ENCODE assay signal across 20 cellular contexts in the genomic region with DNA sequence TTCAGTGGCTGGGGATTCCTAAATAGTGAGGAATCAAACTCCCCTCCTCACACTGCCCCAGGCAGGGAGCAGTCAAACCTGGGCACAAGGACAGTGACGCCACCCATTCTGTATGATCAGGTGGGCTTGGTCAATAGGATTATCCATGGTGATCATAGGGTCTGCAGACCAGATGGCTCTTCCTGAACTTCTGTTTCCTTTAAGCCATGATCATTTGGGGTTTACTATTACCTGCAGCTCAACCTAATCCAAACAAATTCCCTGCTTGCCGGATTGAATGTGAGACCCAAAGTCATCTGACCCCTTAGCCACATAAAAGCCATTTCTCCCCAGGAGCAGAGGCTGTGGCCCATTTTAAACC. TPM values are rescaled to one million over a fixed set of nuclear protein-coding genes. Genes with fewer than 3 reads are reported as not detected.
DNase-seq lines count a peak whose midpoint lies in the region; ATAC-seq and TF ChIP-seq lines count a peak whose summit lies in the region.
"Had no signal": no experiment of that assay in that cellular context is flagged by ENCODE, and none has a peak within 500 bp of the region (broad histone marks: within the 10 kb centered on the region; RNA-seq: fewer than 3 reads in every experiment).

No MANE protein-coding gene starts in this region.

- POLR2A ChIA-PET in CD4-positive, alpha-beta T cell (lab: Charles Lee), result interaction anchor here (0.5 to 1.5 kb wide), 2 partner anchors 91 to 226 kb away, joined by 3 to 4 read pairs; no protein-coding TSS in a partner anchor

- H3K36me3 Mint-ChIP-seq in CD4-positive, alpha-beta T cell (ENCODE audit: low read depth), result no peaks in the 10 kb centered on the region
- H3K36me3 Mint-ChIP-seq in activated T-helper 17 cell treated with anti-CD3 and anti-CD28 coated beads, Interleukin-2, amount 50 U/mL, for 72 hours (ENCODE audit: low read depth), result no peaks in the 10 kb centered on the region

- H3K27me3 Mint-ChIP-seq in CD4-positive, alpha-beta T cell, result no peaks in the 10 kb centered on the region
- no peaks in the 10 kb centered on the region for H3K27me3 Mint-ChIP-seq in activated T-helper 17 cell treated with anti-CD3 and anti-CD28 coated beads, Interleukin-2, amount 50 U/mL, for 72 hours

- H3K79me2 ChIP-seq in DND-41 (ENCODE audit: insufficient read depth, low read length), result no peaks in the 10 kb centered on the region

- no peaks in the 10 kb centered on the region for H3K9me3 Mint-ChIP-seq in CD4-positive, alpha-beta T cell
- H3K9me3 Mint-ChIP-seq in activated T-helper 17 cell treated with anti-CD3 and anti-CD28 coated beads, Interleukin-2, amount 50 U/mL, for 72 hours, result no peaks in the 10 kb centered on the region
- H3K9me3 Mint-ChIP-seq: neural crest cell had no signal

- peak overlapping the region; percentile 51 for H3K27ac ChIP-seq in CD4-positive, alpha-beta T cell (ENCODE audit: low read depth, low read length)
- H3K27ac ChIP-seq in DND-41 (ENCODE audit: low read length), result peak overlapping the region; percentile 97
- no peak overlapping the region for H3K27ac ChIP-seq in neuronal stem cell (replicated peaks; ENCODE audit: low read length)
- no peak overlapping the region for H3K27ac ChIP-seq in left lung
- H3K27ac ChIP-seq: C4-2B, thyroid gland, VCaP had no signal

- peak overlapping the region; percentile 9 for H2AK5ac ChIP-seq in neuronal stem cell (ENCODE audit: low read depth, low read length)

- no peak overlapping the region for H4K91ac ChIP-seq in neuronal stem cell (ENCODE audit: low read depth, low read length, poor library complexity)

- H2BK120ac ChIP-seq in neuronal stem cell (ENCODE audit: low read depth, low read length), result no peak overlapping the region

- intact Hi-C loops in CD4-positive, alpha-beta T cell (cut with DNase I, micrococcal nuclease), result loop anchor here (2.0 to 10.0 kb wide), 3 partner anchors 40 to 222 kb away; partner anchors contain the start of genes LASP1 (in 1 of the 2) and PLXDC1 (in 1 of the 2)
- intact Hi-C loops in left lung (cut with DNase I), result no loop called here

- H3K4me1 Mint-ChIP-seq in CD4-positive, alpha-beta T cell (ENCODE audit: low read depth), result peaks cover 93% of the 10 kb centered on the region
- H3K4me1 Mint-ChIP-seq in activated T-helper 17 cell treated with anti-CD3 and anti-CD28 coated beads, Interleukin-2, amount 50 U/mL, for 72 hours, result peaks cover 49% of the 10 kb centered on the region

- H3K79me1 ChIP-seq in neuronal stem cell (ENCODE audit: low read depth, low read length), result no peaks in the 10 kb centered on the region

- H3K27ac Mint-ChIP-seq in CD4-positive, alpha-beta T cell, result peak overlapping the region; percentile 94
- H3K27ac Mint-ChIP-seq in activated T-helper 17 cell treated with anti-CD3 and anti-CD28 coated beads, Interleukin-2, amount 50 U/mL, for 72 hours, result peak overlapping the region; percentile 85

- H3K23ac ChIP-seq in neuronal stem cell (ENCODE audit: low read depth, low read length, poor library complexity), result no peak overlapping the region

- peak overlapping the region; percentile 79 for H3K4me3 Mint-ChIP-seq in CD4-positive, alpha-beta T cell
- peak overlapping the region; percentile 59 for H3K4me3 Mint-ChIP-seq in activated T-helper 17 cell treated with anti-CD3 and anti-CD28 coated beads, Interleukin-2, amount 50 U/mL, for 72 hours
- H3K4me3 Mint-ChIP-seq: neural crest cell had no signal

- H3K4me3 ChIP-seq in DND-41 (ENCODE audit: low read depth in 1 of 2, low read length in 2 of 2) (no peak overlapping the region), neuronal stem cell (ENCODE audit: low read length in 2 of 2) (no peak overlapping the region), left lung (no peak overlapping the region)
- H3K4me3 ChIP-seq: thyroid gland had no signal

- H2BK5ac ChIP-seq in neuronal stem cell (ENCODE audit: low read length), result no peak overlapping the region

- no peak overlapping the region for H2BK12ac ChIP-seq in neuronal stem cell (ENCODE audit: low read length)

- no peaks in the 10 kb centered on the region for H3K9me3 ChIP-seq in CD4-positive, alpha-beta T cell (ENCODE audit: control insufficient read depth, low read length)
- H3K9me3 ChIP-seq in DND-41 (ENCODE audit: insufficient read depth, low read length, severe bottlenecking), result no peaks in the 10 kb centered on the region
- H3K9me3 ChIP-seq in neuronal stem cell (replicated peaks in 1 of 2; ENCODE audit: control insufficient read depth in 2 of 2, insufficient read depth in 1 of 2, low read depth in 1 of 2, low read length in 2 of 2), result peaks cover 0 to 2% of the 10 kb centered on the region in 2 donors
- no peaks in the 10 kb centered on the region for H3K9me3 ChIP-seq in left lung
- H3K9me3 ChIP-seq: thyroid gland had no signal

- H2BK15ac ChIP-seq in neuronal stem cell (ENCODE audit: low read length), result no peak overlapping the region

- no peak for DNase-seq in CD4-positive, alpha-beta T cell
- DNase-seq in DND-41 (no peak), neuronal stem cell (ENCODE audit: low spot score) (no peak), left lung (no peak)
- DNase-seq: activated CD8-positive, alpha-beta memory T cell treated with anti-CD3 and anti-CD28 coated beads, Interleukin-2, amount 50 U/mL, for 4 hours; amniotic stem cell; cerebellar nuclear complex; H7; NCI-H1930; NCI-H526 treated with DMSO at 0.1 percent for 48 hours; stimulated activated CD4-positive, alpha-beta T cell treated with anti-CD3 and anti-CD28 coated beads, Interleukin-2, amount 100 ng/mL, for 24 hours; thyroid gland had no signal

- no peak for TF ChIP-seq CTCF in CD4-positive, alpha-beta T cell (IDR thresholded peaks at IDR 0.05)
- no peak for TF ChIP-seq CTCF in DND-41 (IDR thresholded peaks at IDR 0.05; ENCODE audit: borderline replicate concordance, extremely low read depth, low read length, poor library complexity, severe bottlenecking)
- no peak for TF ChIP-seq CTCF in left lung (IDR thresholded peaks at IDR 0.05)

- CTCF ChIA-PET in CD4-positive, alpha-beta T cell (lab: Charles Lee), result no interaction called here

- no peak overlapping the region for H4K8ac ChIP-seq in neuronal stem cell (ENCODE audit: low read depth, low read length)

- peaks cover 52% of the 10 kb centered on the region for H3K4me1 ChIP-seq in DND-41 (ENCODE audit: insufficient read depth, low read length)
- peaks cover 9 to 18% of the 10 kb centered on the region in 2 donors for H3K4me1 ChIP-seq in neuronal stem cell (ENCODE audit: control insufficient read depth in 2 of 2, insufficient read depth in 1 of 2, low read depth in 1 of 2, low read length in 2 of 2)
- H3K4me1 ChIP-seq in left lung, result peaks cover 13 to 38% of the 10 kb centered on the region in 2 donors

- no peak overlapping the region for H3K14ac ChIP-seq in neuronal stem cell (ENCODE audit: low read length)

- no peak for ATAC-seq in CD4-positive, alpha-beta T cell (ENCODE audit: poor library complexity)
- no peak for ATAC-seq in DND-41 (ENCODE audit: insufficient read depth, low read depth)
- no peak for ATAC-seq in activated T-helper 17 cell treated with anti-CD3 and anti-CD28 coated beads, Interleukin-2, amount 50 U/mL, for 72 hours (replicated peaks)
- ATAC-seq in HG03378 (IDR thresholded peaks at IDR 0.05; ENCODE audit: unreplicated experiment), result no peak
- no peak for ATAC-seq in left lung
- ATAC-seq in GM21825 (IDR thresholded peaks at IDR 0.05; ENCODE audit: unreplicated experiment), result no peak
- ATAC-seq in HG02571 (IDR thresholded peaks at IDR 0.05; ENCODE audit: unreplicated experiment), result no peak

- no peak overlapping the region for H3K4ac ChIP-seq in neuronal stem cell (ENCODE audit: low read length)

- H3K18ac ChIP-seq in neuronal stem cell (ENCODE audit: low read length), result peak overlapping the region; percentile 40

- H4K20me1 ChIP-seq in DND-41 (ENCODE audit: insufficient read depth, low read length), result no peaks in the 10 kb centered on the region

- H3K4me2 ChIP-seq in DND-41 (ENCODE audit: insufficient read depth, low read length), result peak overlapping the region; percentile 76
- H3K4me2 ChIP-seq in neuronal stem cell (ENCODE audit: insufficient read depth, low read length, poor library complexity, severe bottlenecking), result no peak overlapping the region

- no peaks in the 10 kb centered on the region for H3K36me3 ChIP-seq in DND-41 (ENCODE audit: insufficient read depth, low read length)
- no peaks in the 10 kb centered on the region for H3K36me3 ChIP-seq in neuronal stem cell (replicated peaks in 1 of 2; ENCODE audit: control insufficient read depth in 2 of 2, insufficient read depth in 2 of 2, low read length in 2 of 2)
- no peaks in the 10 kb centered on the region for H3K36me3 ChIP-seq in left lung
- H3K36me3 ChIP-seq: thyroid gland had no signal

- H2AFZ ChIP-seq in DND-41 (ENCODE audit: low read depth, low read length) (no peak overlapping the region), neuronal stem cell (ENCODE audit: low read length) (no peak overlapping the region)

- H3K9ac ChIP-seq in DND-41 (ENCODE audit: low read depth, low read length), result peak overlapping the region; percentile 62; the same call in 1 of the 2 replicates
- no peak overlapping the region for H3K9ac ChIP-seq in neuronal stem cell (ENCODE audit: low read depth, low read length, poor library complexity)

- no peaks in the 10 kb centered on the region for H3K27me3 ChIP-seq in CD4-positive, alpha-beta T cell (ENCODE audit: control insufficient read depth, insufficient read depth, low read length)
- no peaks in the 10 kb centered on the region for H3K27me3 ChIP-seq in DND-41 (ENCODE audit: insufficient read depth, low read length, poor library complexity)
- H3K27me3 ChIP-seq in neuronal stem cell (ENCODE audit: control insufficient read depth in 3 of 3, insufficient read depth in 3 of 3, low read depth in 1 of 3, low read length in 3 of 3), result peaks cover 0 to 24% (median 0%) of the 10 kb centered on the region in 3 experiments
- H3K27me3 ChIP-seq in left lung, result peaks cover 0 to 33% of the 10 kb centered on the region in 2 donors
- H3K27me3 ChIP-seq: thyroid gland had no signal

- no CpG with 5 or more reads among the region's 2 CpGs for WGBS in neuronal stem cell (ENCODE audit: extremely low coverage in 2 of 2, insufficient read length in 2 of 2, insufficient replicate concordance in 1 of 2), 2 donors

RNA-seq across cellular contexts. Expression of gene PLXDC1, which starts 54.3 kb away (rescaled TPM):
- 10 to 100 TPM; 66.7 to 67.6 TPM for total RNA-seq in CD4-positive, alpha-beta T cell
- 1 to 10 TPM in 1 of 2 donors, under 1 TPM in 1; 0.41 to 2.1 TPM for total RNA-seq in activated T-helper 17 cell treated with anti-CD3 and anti-CD28 coated beads, Interleukin-2, amount 50 U/mL, for 72 hours
- polyA plus RNA-seq in neuronal stem cell (2013, experiment 1 of 2), result 0.56 TPM
- 0.46 TPM for polyA plus RNA-seq in neuronal stem cell (2013, experiment 2 of 2)
- total RNA-seq in left lung, result 10 to 100 TPM in 1 of 2 donors, 1 to 10 TPM in 1; 4.1 to 11.9 TPM
- total RNA-seq: lung microvascular endothelial cell had no signal

Comparison
In these comparisons a context has a peak if more than half of its experiments do, and no peak if none do; other contexts are left out.
1. H3K27ac ChIP-seq: peak in CD4-positive, alpha-beta T cell (single experiment) and DND-41 (single experiment); none in neuronal stem cell (single experiment) and left lung (0 of 2).
2. RNA of gene PLXDC1, which starts 54.3 kb away (total RNA-seq): 66.7 to 67.6 TPM in CD4-positive, alpha-beta T cell; 4.1 to 11.9 TPM in left lung and 0.41 to 2.1 TPM in activated T-helper 17 cell treated with anti-CD3 and anti-CD28 coated beads, Interleukin-2, amount 50 U/mL, for 72 hours; every median in the first group is over 4 times any median in the second.
3. intact Hi-C loops: an anchor here in CD4-positive, alpha-beta T cell (2.0 to 10.0 kb wide); none called in left lung.